In genomic region chr7:44884553-44885393, GRCh38 we compare ENCODE assay signal across 8 cellular contexts. TPM values are rescaled to one million over a fixed set of nuclear protein-coding genes. Genes with fewer than 3 reads are reported as not detected.
DNase-seq lines count a peak whose midpoint lies in the region; ATAC-seq and TF ChIP-seq lines count a peak whose summit lies in the region.

No MANE protein-coding gene starts in this region.

- CTCF ChIA-PET in activated CD4-positive, alpha-beta T cell treated with anti-CD3 and anti-CD28 coated beads, Interleukin-2, amount 10 ng/mL, durations not matched to agents 7 days and 5 days (lab: Charles Lee): interaction anchor here (0.7 to 2.3 kb wide), 9 partner anchors 9 to 320 kb away, joined by 3 to 13 read pairs (median 4); partner anchors contain the start of gene H2AZ2

- ATAC-seq in GM23338: peak; percentile 45
- no peak for ATAC-seq in lung (ENCODE audit: insufficient read depth, low FRiP score)

- peaks cover 29% of the 10 kb centered on the region for H3K4me1 ChIP-seq in GM23338 (ENCODE audit: insufficient read depth)
- peaks cover 0 to 25% of the 10 kb centered on the region in 2 donors for H3K4me1 ChIP-seq in lung (ENCODE audit: control insufficient read depth in 2 of 2, insufficient read depth in 2 of 2, low read length in 2 of 2)

- WGBS in lung, 2 donors: 0 to 1% methylated on average over 92 to 112 of the region's 112 CpGs

- peaks cover 54% of the 10 kb centered on the region for H3K79me2 ChIP-seq in GM23338 (replicated peaks; ENCODE audit: insufficient read depth)

- H3K27me3 Mint-ChIP-seq in GM23338 (ENCODE audit: insufficient read depth, low read depth, poor library complexity): peaks cover 11% of the 10 kb centered on the region
- H3K27me3 Mint-ChIP-seq in activated CD4-positive, alpha-beta T cell treated with anti-CD3 and anti-CD28 coated beads, Interleukin-2, amount 10 ng/mL, durations not matched to agents 7 days and 5 days: no peaks in the 10 kb centered on the region

- peaks cover 4% of the 10 kb centered on the region; the same call in 1 of the 3 replicates for H3K9me3 Mint-ChIP-seq in GM23338
- H3K9me3 Mint-ChIP-seq in activated CD4-positive, alpha-beta T cell treated with anti-CD3 and anti-CD28 coated beads, Interleukin-2, amount 10 ng/mL, durations not matched to agents 7 days and 5 days: no peaks in the 10 kb centered on the region

- H3K4me1 Mint-ChIP-seq in GM23338: peaks cover 32% of the 10 kb centered on the region; the same call in 2 of the 3 replicates
- peaks cover 79% of the 10 kb centered on the region for H3K4me1 Mint-ChIP-seq in activated CD4-positive, alpha-beta T cell treated with anti-CD3 and anti-CD28 coated beads, Interleukin-2, amount 10 ng/mL, durations not matched to agents 7 days and 5 days

- POLR2A ChIA-PET in activated CD4-positive, alpha-beta T cell treated with anti-CD3 and anti-CD28 coated beads, Interleukin-2, amount 10 ng/mL, durations not matched to agents 7 days and 5 days (lab: Charles Lee): interaction anchor here (0.5 to 1.0 kb wide), 4 partner anchors 37 to 123 kb away, joined by 3 to 4 read pairs (median 4); partner anchors contain the start of gene H2AZ2

- H3K9me2 ChIP-seq in GM23338 (ENCODE audit: insufficient read depth): no peaks in the 10 kb centered on the region

- H3K27ac Mint-ChIP-seq in GM23338: peak overlapping the region; percentile 88
- H3K27ac Mint-ChIP-seq in activated CD4-positive, alpha-beta T cell treated with anti-CD3 and anti-CD28 coated beads, Interleukin-2, amount 10 ng/mL, durations not matched to agents 7 days and 5 days: peak overlapping the region; percentile 91

- H3K27ac ChIP-seq in GM23338 (ENCODE audit: low read depth) (peak overlapping the region; percentile 84; the same call in 1 of the 2 replicates), lung (ENCODE audit: low read depth in 1 of 2, low read length in 1 of 2) (peak overlapping the region; percentile 95 to 100)

- peaks cover 13% of the 10 kb centered on the region; the same call in 1 of the 2 replicates for H3F3A ChIP-seq in GM23338 (replicated peaks; ENCODE audit: low read depth)

- peaks cover 5% of the 10 kb centered on the region; the same call in 1 of the 2 replicates for H3K36me3 ChIP-seq in GM23338 (ENCODE audit: insufficient read depth)
- no peaks in the 10 kb centered on the region for H3K36me3 ChIP-seq in lung (ENCODE audit: control insufficient read depth in 2 of 2, insufficient read depth in 2 of 2, low read length in 2 of 2)

- no peaks in the 10 kb centered on the region for H3K9me3 ChIP-seq in lung (ENCODE audit: control insufficient read depth in 2 of 2, insufficient read depth in 1 of 2, low read length in 1 of 2)

- H4K20me1 ChIP-seq in GM23338 (replicated peaks; ENCODE audit: insufficient read depth): peaks cover 29% of the 10 kb centered on the region

- peak overlapping the region; percentile 53; the same call in 1 of the 2 replicates for H2AFZ ChIP-seq in GM23338

- peak overlapping the region; percentile 92 for H3K4me3 Mint-ChIP-seq in GM23338
- H3K4me3 Mint-ChIP-seq in activated CD4-positive, alpha-beta T cell treated with anti-CD3 and anti-CD28 coated beads, Interleukin-2, amount 10 ng/mL, durations not matched to agents 7 days and 5 days: peak overlapping the region; percentile 90

- H3K27me3 ChIP-seq in GM23338 (ENCODE audit: insufficient read depth) (no peaks in the 10 kb centered on the region), lung (ENCODE audit: control insufficient read depth, insufficient read depth) (no peaks in the 10 kb centered on the region)

- H3K4me3 ChIP-seq in GM23338 (peak overlapping the region; percentile 98), lung (peak overlapping the region; percentile 77)

- DNase-seq in GM04503 (ENCODE audit: low read depth) (peak; percentile 19), GM23338 (ENCODE audit: low spot score) (peak; percentile 57), LoVo (ENCODE audit: low spot score) (peak; percentile 20), dermis blood vessel endothelial cell (peak; percentile 81), lung (ENCODE audit: low spot score) (peak; percentile 69), NCI-H1048 (lab: John Stamatoyannopoulos, UW) (no peak)
- DNase-seq in activated CD4-positive, alpha-beta T cell treated with anti-CD3 and anti-CD28 coated beads, Interleukin-2, amount 10 ng/mL, durations not matched to agents 7 days and 5 days: peak; percentile 59
- DNase-seq in stimulated activated CD8-positive, alpha-beta memory T cell treated with anti-CD3 and anti-CD28 coated beads, Interleukin-12 subunit alpha, Interleukin-12 subunit beta, amount 100 ng/mL, for 4 hours (ENCODE audit: low read depth): peak; percentile 28

- peaks cover 24% of the 10 kb centered on the region for H3K36me3 Mint-ChIP-seq in GM23338 (ENCODE audit: low read depth)
- peaks cover 44% of the 10 kb centered on the region for H3K36me3 Mint-ChIP-seq in activated CD4-positive, alpha-beta T cell treated with anti-CD3 and anti-CD28 coated beads, Interleukin-2, amount 10 ng/mL, durations not matched to agents 7 days and 5 days (ENCODE audit: low read depth)

- H3K4me2 ChIP-seq in GM23338: peak overlapping the region; percentile 85

- TF ChIP-seq CTCF in GM23338 (conservative IDR thresholded peaks at IDR 0.05; ENCODE audit: low read depth in 2 of 2) (no peak), lung (IDR thresholded peaks at IDR 0.05; ENCODE audit: control extremely low read depth, extremely low read depth) (no peak)

TF ChIP-seq in GM23338, 12 proteins besides CTCF, POLR2A, EP300 and RAD21:
- TF ChIP-seq, protein P1, sequence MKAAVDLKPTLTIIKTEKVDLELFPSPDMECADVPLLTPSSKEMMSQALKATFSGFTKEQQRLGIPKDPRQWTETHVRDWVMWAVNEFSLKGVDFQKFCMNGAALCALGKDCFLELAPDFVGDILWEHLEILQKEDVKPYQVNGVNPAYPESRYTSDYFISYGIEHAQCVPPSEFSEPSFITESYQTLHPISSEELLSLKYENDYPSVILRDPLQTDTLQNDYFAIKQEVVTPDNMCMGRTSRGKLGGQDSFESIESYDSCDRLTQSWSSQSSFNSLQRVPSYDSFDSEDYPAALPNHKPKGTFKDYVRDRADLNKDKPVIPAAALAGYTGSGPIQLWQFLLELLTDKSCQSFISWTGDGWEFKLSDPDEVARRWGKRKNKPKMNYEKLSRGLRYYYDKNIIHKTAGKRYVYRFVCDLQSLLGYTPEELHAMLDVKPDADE (IDR thresholded peaks at IDR 0.05): no peak

RNA-seq across cellular contexts. Expression of gene PURB, which starts 0.6 kb away (rescaled TPM):
- total RNA-seq in GM23338 (2014; rRNA removed; shearing (Covaris generic)): 25.9 and 27.1 TPM in 2 replicates
- polyA plus RNA-seq in GM23338 (2016; fragmentation: Nextera tagmentation; extraction: Ambion mirVana): 3.1 and 3.4 TPM in 2 replicates
- 10 to 100 TPM; 22.9 to 24.1 TPM for total RNA-seq in activated CD4-positive, alpha-beta T cell treated with anti-CD3 and anti-CD28 coated beads, Interleukin-2, amount 10 ng/mL, durations not matched to agents 7 days and 5 days
- 18.5 and 30.9 TPM in 2 replicates for total RNA-seq in dermis blood vessel endothelial cell
- total RNA-seq in lung: 10 to 100 TPM; 22.5 to 48.9 TPM
- polyA plus RNA-seq in lung: 1 to 10 TPM; 7.9 to 8.8 TPM

RNA-seq across cellular contexts. Expression of gene H2AZ2, which starts 36.9 kb away (rescaled TPM):
- 215 and 219 TPM in 2 replicates for total RNA-seq in GM23338 (2014; rRNA removed; shearing (Covaris generic))
- polyA plus RNA-seq in GM23338 (2016; fragmentation: Nextera tagmentation; extraction: Ambion mirVana): 388 and 390 TPM in 2 replicates
- total RNA-seq in activated CD4-positive, alpha-beta T cell treated with anti-CD3 and anti-CD28 coated beads, Interleukin-2, amount 10 ng/mL, durations not matched to agents 7 days and 5 days: 100 to 1,000 TPM; 327 to 404 TPM
- total RNA-seq in dermis blood vessel endothelial cell: 158 and 274 TPM in 2 replicates
- total RNA-seq in lung: 100 to 1,000 TPM; 106 to 202 TPM
- 100 to 1,000 TPM in 1 of 2 donors, 10 to 100 TPM in 1; 81.0 to 117 TPM for polyA plus RNA-seq in lung
